ENCODE assay signal across 1 cellular context in genomic region chr11:113670830-113671215, GRCh38.
A peak's percentile ranks its signal among the peaks of the same experiment; 100 is the strongest.
TF ChIP-seq lines count a peak whose summit lies in the region.

No MANE protein-coding gene starts in this region.

TF ChIP-seq in HepG2, 621 proteins besides CTCF, POLR2A, EP300 and RAD21 (continued from another document):
- TF ChIP-seq CEBPB (IDR thresholded peaks at IDR 0.05; ENCODE audit: borderline replicate concordance, low read depth, low read length) (peak; percentile 77; the same call in 1 of the 2 replicates), HNF4A (CRISPR knock-in tag; IDR thresholded peaks at IDR 0.05) (no peak), ZNF570 (CRISPR knock-in tag; IDR thresholded peaks at IDR 0.05; ENCODE audit: borderline replicate concordance) (no peak), NBN (conservative IDR thresholded peaks at IDR 0.05) (no peak), CEBPG (CRISPR knock-in tag; IDR thresholded peaks at IDR 0.05) (0 out of 2 replicates have a peak, but pooled peaks have one; percentile 18), ZNF577 (CRISPR knock-in tag; IDR thresholded peaks at IDR 0.05; ENCODE audit: borderline replicate concordance, low read depth) (no peak), GTF3A (CRISPR knock-in tag; conservative IDR thresholded peaks at IDR 0.05) (no peak), JUN (CRISPR knock-in tag; IDR thresholded peaks at IDR 0.05) (no peak), SAFB2 (CRISPR knock-in tag; IDR thresholded peaks at IDR 0.05; ENCODE audit: borderline replicate concordance, low read depth) (no peak), ETV6 (CRISPR knock-in tag; conservative IDR thresholded peaks at IDR 0.05) (no peak), SMARCC2 (IDR thresholded peaks at IDR 0.05) (no peak), SOX13 (IDR thresholded peaks at IDR 0.05) (no peak), SOX13 (CRISPR knock-in tag; conservative IDR thresholded peaks at IDR 0.05 in 1 of 2, IDR thresholded peaks at IDR 0.05 in 1 of 2) (0 out of 4 replicates have a peak, but pooled peaks of 1 of the 2 experiments have one; percentile 33)
